8 cellular contexts compared by ENCODE assay signal in the genomic region with DNA sequence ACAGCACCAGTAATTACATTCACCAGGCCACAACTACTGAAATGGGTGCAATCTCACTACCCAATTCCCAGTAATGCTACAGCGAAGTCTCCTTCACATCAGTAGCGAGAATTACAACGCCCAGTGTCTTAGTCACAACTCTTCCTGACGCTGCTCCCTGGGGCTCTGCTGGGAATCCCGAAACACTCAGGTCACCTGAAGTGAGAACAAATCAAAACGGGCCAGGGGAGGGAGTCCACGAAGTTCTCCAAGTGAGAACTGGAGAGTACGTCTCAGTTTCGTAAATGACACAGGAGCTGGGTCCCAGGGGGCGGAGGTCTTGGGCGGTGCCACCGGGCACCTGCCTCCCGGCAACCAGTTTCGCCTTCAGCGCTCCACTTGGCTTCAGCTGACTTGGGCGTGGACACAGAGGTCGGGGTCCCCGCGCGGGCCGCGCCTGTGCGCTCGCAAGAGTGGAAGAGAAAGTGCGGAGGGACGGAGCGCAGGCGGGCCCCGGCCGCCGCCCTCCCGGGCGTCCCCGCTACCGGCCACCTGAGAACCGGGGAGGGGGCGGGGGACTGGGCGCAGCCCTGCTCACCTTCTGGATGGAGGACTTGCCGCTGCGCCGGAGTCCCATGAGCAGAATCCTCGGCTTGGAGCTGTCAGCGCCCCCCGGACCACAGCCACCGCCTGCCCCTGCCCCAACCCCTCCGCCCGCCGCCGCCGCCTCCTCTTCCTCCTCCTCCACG. TPM values are rescaled to one million over a fixed set of nuclear protein-coding genes. Genes with fewer than 3 reads are reported as not detected.
DNase-seq lines count a peak whose midpoint lies in the region; ATAC-seq and TF ChIP-seq lines count a peak whose summit lies in the region.

No MANE protein-coding gene starts in this region.

- DNase-seq in HFF-Myc (ENCODE audit: extremely low read depth, low read depth) (no peak), NB4 (ENCODE audit: low read depth) (peak; percentile 61), lung (ENCODE audit: low spot score) (peak; percentile 75), NCI-H1048 (lab: John Stamatoyannopoulos, UW) (no peak)
- DNase-seq in activated CD4-positive, alpha-beta T cell treated with anti-CD3 and anti-CD28 coated beads, Interleukin-2, amount 10 ng/mL, durations not matched to agents 24 days and 14 days = peak; percentile 88
- DNase-seq in stimulated activated CD4-positive, alpha-beta T cell treated with anti-CD3 and anti-CD28 coated beads, TNF-alpha, amount 100 ng/mL, for 24 hours (ENCODE audit: low read depth in 3 of 3) = peak in 2 of 3 experiments; percentile 16 to 50

- H3K27me3 ChIP-seq in ectodermal cell (ENCODE audit: control insufficient read depth, insufficient read depth, low read length, poor library complexity, severe bottlenecking) = no peaks in the 10 kb centered on the region
- no peaks in the 10 kb centered on the region for H3K27me3 ChIP-seq in lung (ENCODE audit: control insufficient read depth, insufficient read depth)

- H3K4me3 ChIP-seq in GM12875 (ENCODE audit: low read depth, low read length) (peak overlapping the region; percentile 77), HFF-Myc (replicated peaks; ENCODE audit: low read depth, low read length) (peak overlapping the region; percentile 80), NB4 (ENCODE audit: low read depth, low read length) (peak overlapping the region; percentile 81), ectodermal cell (ENCODE audit: insufficient read depth, low read depth, low read length) (peak overlapping the region; percentile 95), lung (peak overlapping the region; percentile 96)

- TF ChIP-seq CTCF in GM12875 (IDR thresholded peaks at IDR 0.05; ENCODE audit: borderline replicate concordance, insufficient read depth, low read depth, low read length) (no peak), HFF-Myc (IDR thresholded peaks at IDR 0.05; ENCODE audit: low read depth, low read length, missing control alignments) (no peak), NB4 (IDR thresholded peaks at IDR 0.05; ENCODE audit: low read depth, low read length) (no peak), lung (IDR thresholded peaks at IDR 0.05; ENCODE audit: control extremely low read depth, extremely low read depth) (no peak)

- H3K9me3 Mint-ChIP-seq in activated CD4-positive, alpha-beta T cell treated with anti-CD3 and anti-CD28 coated beads, Interleukin-2, amount 10 ng/mL, durations not matched to agents 24 days and 14 days = no peaks in the 10 kb centered on the region

- TF ChIP-seq POLR2A in NB4 (IDR thresholded peaks at IDR 0.05; ENCODE audit: extremely low read depth, insufficient read length) = no peak

- H3K4me1 Mint-ChIP-seq in activated CD4-positive, alpha-beta T cell treated with anti-CD3 and anti-CD28 coated beads, Interleukin-2, amount 10 ng/mL, durations not matched to agents 24 days and 14 days = peaks cover 24% of the 10 kb centered on the region

- H3K27ac ChIP-seq in ectodermal cell (ENCODE audit: insufficient read depth, low read depth, low read length, poor library complexity, severe bottlenecking) (no peak overlapping the region), lung (ENCODE audit: low read depth in 1 of 2, low read length in 1 of 2) (peak overlapping the region; percentile 87 to 93)

- intact Hi-C loops in activated CD4-positive, alpha-beta T cell treated with anti-CD3 and anti-CD28 coated beads, Interleukin-2, amount 10 ng/mL, durations not matched to agents 24 days and 14 days (cut with micrococcal nuclease) = loop anchor here (1.0 to 10.0 kb wide), 4 partner anchors 14 to 1384 kb away; a partner anchor contains a TSS

- H3K36me3 Mint-ChIP-seq in activated CD4-positive, alpha-beta T cell treated with anti-CD3 and anti-CD28 coated beads, Interleukin-2, amount 10 ng/mL, durations not matched to agents 24 days and 14 days (ENCODE audit: low read depth) = peaks cover 31% of the 10 kb centered on the region

- H3K4me3 Mint-ChIP-seq in activated CD4-positive, alpha-beta T cell treated with anti-CD3 and anti-CD28 coated beads, Interleukin-2, amount 10 ng/mL, durations not matched to agents 24 days and 14 days = peak overlapping the region; percentile 88

- H3K27me3 Mint-ChIP-seq in activated CD4-positive, alpha-beta T cell treated with anti-CD3 and anti-CD28 coated beads, Interleukin-2, amount 10 ng/mL, durations not matched to agents 24 days and 14 days = no peaks in the 10 kb centered on the region

- H3K4me1 ChIP-seq in ectodermal cell (ENCODE audit: control insufficient read depth, insufficient read depth, low read length) (peaks cover 4% of the 10 kb centered on the region), lung (ENCODE audit: control insufficient read depth in 2 of 2, insufficient read depth in 2 of 2, low read length in 2 of 2) (peaks cover 6 to 19% of the 10 kb centered on the region in 2 donors)

- peak; percentile 48 for ATAC-seq in lung (ENCODE audit: insufficient read depth, low FRiP score)

- no peaks in the 10 kb centered on the region for H3K9me3 ChIP-seq in ectodermal cell (ENCODE audit: control insufficient read depth, low read length)
- H3K9me3 ChIP-seq in lung (ENCODE audit: control insufficient read depth in 2 of 2, insufficient read depth in 1 of 2, low read length in 1 of 2) = no peaks in the 10 kb centered on the region

- peak overlapping the region; percentile 77 for H3K27ac Mint-ChIP-seq in activated CD4-positive, alpha-beta T cell treated with anti-CD3 and anti-CD28 coated beads, Interleukin-2, amount 10 ng/mL, durations not matched to agents 24 days and 14 days

- H3K36me3 ChIP-seq in ectodermal cell (ENCODE audit: control insufficient read depth, insufficient read depth, low read length) (peaks cover 8% of the 10 kb centered on the region), lung (ENCODE audit: control insufficient read depth in 2 of 2, insufficient read depth in 2 of 2, low read length in 2 of 2) (peaks cover 10% of the 10 kb centered on the region in 2 donors)

- WGBS in ectodermal cell, 2 experiments = 1 to 2% methylated on average over 51 of the region's 51 CpGs
- WGBS in lung, 2 donors = 1% methylated on average over 36 to 51 of the region's 51 CpGs

RNA-seq across cellular contexts. Expression of a gene that starts 0.6 kb away (rescaled TPM):
- total RNA-seq in activated CD4-positive, alpha-beta T cell treated with anti-CD3 and anti-CD28 coated beads, Interleukin-2, amount 10 ng/mL, durations not matched to agents 24 days and 14 days = 10.9 and 11.0 TPM in 2 replicates
- 22.4 TPM for polyA plus RNA-seq in ectodermal cell (2013, experiment 1 of 4)
- 25.3 TPM for polyA plus RNA-seq in ectodermal cell (2013, experiment 2 of 4)
- 17.5 TPM for polyA plus RNA-seq in ectodermal cell (2013, experiment 3 of 4)
- polyA plus RNA-seq in ectodermal cell (2013, experiment 4 of 4) = 21.1 TPM
- 10 to 100 TPM; 28.1 to 32.1 TPM for total RNA-seq in lung
- 10 to 100 TPM; 13.0 to 25.8 TPM for polyA plus RNA-seq in lung

RNA-seq across cellular contexts. Expression of a gene that starts 14.2 kb away (rescaled TPM):
- total RNA-seq in activated CD4-positive, alpha-beta T cell treated with anti-CD3 and anti-CD28 coated beads, Interleukin-2, amount 10 ng/mL, durations not matched to agents 24 days and 14 days = 35.1 and 40.7 TPM in 2 replicates
- 46.3 TPM for polyA plus RNA-seq in ectodermal cell (2013, experiment 1 of 4)
- 49.4 TPM for polyA plus RNA-seq in ectodermal cell (2013, experiment 2 of 4)
- 51.2 TPM for polyA plus RNA-seq in ectodermal cell (2013, experiment 3 of 4)
- 49.3 TPM for polyA plus RNA-seq in ectodermal cell (2013, experiment 4 of 4)
- total RNA-seq in lung = 10 to 100 TPM; 12.8 to 26.6 TPM
- 10 to 100 TPM; 11.2 to 15.1 TPM for polyA plus RNA-seq in lung

RNA-seq across cellular contexts. Expression of a gene that starts 22.4 kb away (rescaled TPM):
- total RNA-seq in activated CD4-positive, alpha-beta T cell treated with anti-CD3 and anti-CD28 coated beads, Interleukin-2, amount 10 ng/mL, durations not matched to agents 24 days and 14 days = not detected in 2 replicates
- polyA plus RNA-seq in ectodermal cell (2013, experiment 1 of 4) = not detected
- not detected for polyA plus RNA-seq in ectodermal cell (2013, experiment 2 of 4)
- not detected for polyA plus RNA-seq in ectodermal cell (2013, experiment 3 of 4)
- not detected for polyA plus RNA-seq in ectodermal cell (2013, experiment 4 of 4)
- not detected for total RNA-seq in lung
- polyA plus RNA-seq in lung = under 1 TPM; 0.04 to 0.05 TPM

Comparison
In these comparisons a context has a peak if more than half of its experiments do, and no peak if none do; other contexts are left out.
1. DNase-seq: peak in NB4 (single experiment), activated CD4-positive, alpha-beta T cell treated with anti-CD3 and anti-CD28 coated beads, Interleukin-2, amount 10 ng/mL, durations not matched to agents 24 days and 14 days (single experiment), lung (single experiment) and stimulated activated CD4-positive, alpha-beta T cell treated with anti-CD3 and anti-CD28 coated beads, TNF-alpha, amount 100 ng/mL, for 24 hours (2 of 3); none in HFF-Myc (single experiment) and NCI-H1048 (single experiment).
2. Peak in every context shown above with its lines, with median percentiles within 50 percentile points of each other: H3K4me3 ChIP-seq.